In genomic region chr2:166224197-166224596, GRCh38 we compare ENCODE assay signal across 8 cellular contexts.
"Had no signal": no experiment of that assay in that cellular context is flagged by ENCODE, and none has a peak within 500 bp of the region (broad histone marks: within the 10 kb centered on the region; RNA-seq: fewer than 3 reads in every experiment).

No MANE protein-coding gene starts in this region.

- ATAC-seq: GM12878 had no signal

- H3K4me3 ChIP-seq: GM12878 had no signal

- DNase-seq: GDM1, GF-D8 had no signal

- FAIRE-seq: G401.6, GM12878, GM12891, GM12892, GM18507, GM19239 had no signal
